In genomic region chr10:50419756-50420155, GRCh38 we compare ENCODE assay signal across 17 cellular contexts.
DNase-seq lines count a peak whose midpoint lies in the region; ATAC-seq lines count a peak whose summit lies in the region.
"Had no signal": no experiment of that assay in that cellular context is flagged by ENCODE, and none has a peak within 500 bp of the region (broad histone marks: within the 10 kb centered on the region; RNA-seq: fewer than 3 reads in every experiment).

No MANE protein-coding gene starts in this region.

- H3K4me3 Mint-ChIP-seq in activated naive CD8-positive, alpha-beta T cell: no peak overlapping the region
- H3K4me3 Mint-ChIP-seq in activated naive CD8-positive, alpha-beta T cell treated with anti-CD3 and anti-CD28 coated beads for 36 hours: no peak overlapping the region
- no peak overlapping the region for H3K4me3 Mint-ChIP-seq in activated naive CD8-positive, alpha-beta T cell treated with anti-CD3 and anti-CD28 coated beads, Interleukin-2, amount 50 U/mL, for 24 hours
- H3K4me3 Mint-ChIP-seq in activated CD4-positive, alpha-beta memory T cell treated with anti-CD3 and anti-CD28 coated beads for 36 hours: no peak overlapping the region

- CTCF ChIA-PET in activated CD4-positive, alpha-beta memory T cell treated with anti-CD3 and anti-CD28 coated beads for 36 hours (lab: Charles Lee): interaction anchor here (0.7 to 1.7 kb wide), 4 partner anchors 23 to 144 kb away, joined by 4 to 15 read pairs (median 6); no protein-coding TSS in a partner anchor

- H3K27ac Mint-ChIP-seq in activated naive CD8-positive, alpha-beta T cell: peak overlapping the region; percentile 7
- no peak overlapping the region for H3K27ac Mint-ChIP-seq in activated naive CD8-positive, alpha-beta T cell treated with anti-CD3 and anti-CD28 coated beads for 36 hours
- H3K27ac Mint-ChIP-seq in activated naive CD8-positive, alpha-beta T cell treated with anti-CD3 and anti-CD28 coated beads, Interleukin-2, amount 50 U/mL, for 24 hours: peak overlapping the region; percentile 34
- H3K27ac Mint-ChIP-seq in activated CD4-positive, alpha-beta memory T cell treated with anti-CD3 and anti-CD28 coated beads for 36 hours: no peak overlapping the region

- H3K9me3 Mint-ChIP-seq in activated naive CD8-positive, alpha-beta T cell (ENCODE audit: low read depth): no peaks in the 10 kb centered on the region
- no peaks in the 10 kb centered on the region for H3K9me3 Mint-ChIP-seq in activated naive CD8-positive, alpha-beta T cell treated with anti-CD3 and anti-CD28 coated beads for 36 hours
- H3K9me3 Mint-ChIP-seq in activated naive CD8-positive, alpha-beta T cell treated with anti-CD3 and anti-CD28 coated beads, Interleukin-2, amount 50 U/mL, for 24 hours: no peaks in the 10 kb centered on the region
- no peaks in the 10 kb centered on the region for H3K9me3 Mint-ChIP-seq in activated CD4-positive, alpha-beta memory T cell treated with anti-CD3 and anti-CD28 coated beads for 36 hours
- H3K9me3 Mint-ChIP-seq: HFFc6 had no signal

- POLR2A ChIA-PET in activated CD4-positive, alpha-beta memory T cell treated with anti-CD3 and anti-CD28 coated beads for 36 hours (lab: Charles Lee): no interaction called here

- peaks cover 16% of the 10 kb centered on the region for H3K36me3 Mint-ChIP-seq in activated naive CD8-positive, alpha-beta T cell
- H3K36me3 Mint-ChIP-seq in activated naive CD8-positive, alpha-beta T cell treated with anti-CD3 and anti-CD28 coated beads for 36 hours: peaks cover 10% of the 10 kb centered on the region
- peaks cover 3% of the 10 kb centered on the region for H3K36me3 Mint-ChIP-seq in activated naive CD8-positive, alpha-beta T cell treated with anti-CD3 and anti-CD28 coated beads, Interleukin-2, amount 50 U/mL, for 24 hours (ENCODE audit: low read depth)
- H3K36me3 Mint-ChIP-seq in activated CD4-positive, alpha-beta memory T cell treated with anti-CD3 and anti-CD28 coated beads for 36 hours: peaks cover 1% of the 10 kb centered on the region

- ATAC-seq in activated naive CD8-positive, alpha-beta T cell treated with anti-CD3 and anti-CD28 coated beads, Interleukin-2, amount 50 U/mL, for 24 hours: no peak
- ATAC-seq: A549 had no signal

- H3K4me1 Mint-ChIP-seq in activated naive CD8-positive, alpha-beta T cell (ENCODE audit: low read depth): peaks cover 39% of the 10 kb centered on the region
- peaks cover 29% of the 10 kb centered on the region for H3K4me1 Mint-ChIP-seq in activated naive CD8-positive, alpha-beta T cell treated with anti-CD3 and anti-CD28 coated beads for 36 hours
- peaks cover 36% of the 10 kb centered on the region for H3K4me1 Mint-ChIP-seq in activated naive CD8-positive, alpha-beta T cell treated with anti-CD3 and anti-CD28 coated beads, Interleukin-2, amount 50 U/mL, for 24 hours
- peaks cover 33% of the 10 kb centered on the region for H3K4me1 Mint-ChIP-seq in activated CD4-positive, alpha-beta memory T cell treated with anti-CD3 and anti-CD28 coated beads for 36 hours (ENCODE audit: low read depth)

- intact Hi-C loops in activated CD4-positive, alpha-beta memory T cell treated with anti-CD3 and anti-CD28 coated beads for 36 hours (cut with micrococcal nuclease): no loop called here

- no peak for DNase-seq in activated naive CD8-positive, alpha-beta T cell treated with anti-CD3 and anti-CD28 coated beads for 36 hours
- no peak for DNase-seq in activated naive CD8-positive, alpha-beta T cell treated with anti-CD3 and anti-CD28 coated beads, Interleukin-2, amount 50 U/mL, for 24 hours
- DNase-seq in globus pallidus (ENCODE audit: low spot score) (peak; percentile 34), NCI-H82 (lab: John Stamatoyannopoulos, UW) (no peak), germinal center (ENCODE audit: low spot score) (no peak), hepatic stellate cell (ENCODE audit: low spot score) (no peak)
- no peak for DNase-seq in activated CD4-positive, alpha-beta memory T cell treated with anti-CD3 and anti-CD28 coated beads for 36 hours
- DNase-seq: DMS 273 treated with DMSO at 0.1 percent for 48 hours, GF-D8, HFFc6, NCI-H1092, NCI-H146, NCI-H2081 treated with DMSO at 0.1 percent for 48 hours, NCI-H510A treated with DMSO at 0.1 percent for 48 hours, Right ventricle myocardium superior had no signal

- no peaks in the 10 kb centered on the region for H3K27me3 Mint-ChIP-seq in activated naive CD8-positive, alpha-beta T cell
- no peaks in the 10 kb centered on the region for H3K27me3 Mint-ChIP-seq in activated naive CD8-positive, alpha-beta T cell treated with anti-CD3 and anti-CD28 coated beads for 36 hours
- H3K27me3 Mint-ChIP-seq in activated naive CD8-positive, alpha-beta T cell treated with anti-CD3 and anti-CD28 coated beads, Interleukin-2, amount 50 U/mL, for 24 hours: no peaks in the 10 kb centered on the region
- no peaks in the 10 kb centered on the region for H3K27me3 Mint-ChIP-seq in activated CD4-positive, alpha-beta memory T cell treated with anti-CD3 and anti-CD28 coated beads for 36 hours

Comparison
In these comparisons a context has a peak if more than half of its experiments do, and no peak if none do; other contexts are left out.
1. H3K27ac Mint-ChIP-seq: peak in activated naive CD8-positive, alpha-beta T cell (single experiment) and activated naive CD8-positive, alpha-beta T cell treated with anti-CD3 and anti-CD28 coated beads, Interleukin-2, amount 50 U/mL, for 24 hours (single experiment); none in activated naive CD8-positive, alpha-beta T cell treated with anti-CD3 and anti-CD28 coated beads for 36 hours (single experiment) and activated CD4-positive, alpha-beta memory T cell treated with anti-CD3 and anti-CD28 coated beads for 36 hours (single experiment).